In genomic region chr2:227326783-227327182, GRCh38 we compare ENCODE assay signal across 13 cellular contexts. TPM values are rescaled to one million over a fixed set of nuclear protein-coding genes. Genes with fewer than 3 reads are reported as not detected.
DNase-seq lines count a peak whose midpoint lies in the region; ATAC-seq and TF ChIP-seq lines count a peak whose summit lies in the region.
"Had no signal": no experiment of that assay in that cellular context is flagged by ENCODE, and none has a peak within 500 bp of the region (broad histone marks: within the 10 kb centered on the region; RNA-seq: fewer than 3 reads in every experiment).

No MANE protein-coding gene starts in this region.

- peak overlapping the region; percentile 95 for H3K4me3 ChIP-seq in HUES48 (ENCODE audit: low read depth, low read length)
- peak overlapping the region; percentile 91 to 95 for H3K4me3 ChIP-seq in ascending aorta

- CTCF ChIA-PET in CD4-positive, alpha-beta T cell (lab: Charles Lee), result no interaction called here

- no peak for DNase-seq in CD4-positive, alpha-beta T cell
- DNase-seq in ascending aorta (ENCODE audit: low spot score in 2 of 2) (no peak), mesothelial cell of epicardium (ENCODE audit: low spot score in 2 of 2, unreplicated experiment in 2 of 2) (no peak), mucosa of gallbladder (ENCODE audit: low spot score) (no peak), GM10266 (ENCODE audit: extremely low spot score) (no peak)
- no peak for DNase-seq in stimulated activated CD4-positive, alpha-beta T cell treated with anti-CD3 and anti-CD28 coated beads, Interleukin-4, amount 100 ng/mL, for 24 hours
- DNase-seq: activated effector memory CD4-positive, alpha-beta T cell treated with anti-CD3 and anti-CD28 coated beads, Interleukin-2, amount 50 U/mL, for 16 hours; NCI-H1930; Right ventricle myocardium superior had no signal

- H3K4me1 Mint-ChIP-seq in CD4-positive, alpha-beta T cell (ENCODE audit: low read depth), result peaks cover 62% of the 10 kb centered on the region
- H3K4me1 Mint-ChIP-seq in mesothelial cell of epicardium, result peaks cover 28% of the 10 kb centered on the region

- intact Hi-C loops in CD4-positive, alpha-beta T cell (cut with DNase I, micrococcal nuclease), result loop anchor here (5.0 to 10.0 kb wide), 3 partner anchors 191 to 532 kb away; partner anchors contain the start of genes RHBDD1 (in 2 of the 2) and IRS1 (in 1 of the 2)
- intact Hi-C loops in ascending aorta (cut with DNase I), result no loop called here

- no peaks in the 10 kb centered on the region for H3K9me3 ChIP-seq in CD4-positive, alpha-beta T cell (ENCODE audit: control insufficient read depth, low read length)
- H3K9me3 ChIP-seq in HUES48 (ENCODE audit: control insufficient read depth, insufficient read depth, low read length) (peaks cover 12% of the 10 kb centered on the region), ascending aorta (no peaks in the 10 kb centered on the region)
- H3K9me3 ChIP-seq: gastroesophageal sphincter had no signal

- H3K36me3 Mint-ChIP-seq in CD4-positive, alpha-beta T cell (ENCODE audit: low read depth), result peaks cover 47% of the 10 kb centered on the region
- peaks cover 23% of the 10 kb centered on the region for H3K36me3 Mint-ChIP-seq in mesothelial cell of epicardium

- no peak overlapping the region for H3K27ac ChIP-seq in CD4-positive, alpha-beta T cell (ENCODE audit: low read depth, low read length)
- H3K27ac ChIP-seq in HUES48 (ENCODE audit: low read depth, low read length) (no peak overlapping the region), ascending aorta (no peak overlapping the region)

- peak overlapping the region; percentile 92 for H3K27ac Mint-ChIP-seq in CD4-positive, alpha-beta T cell
- peak overlapping the region; percentile 36 for H3K27ac Mint-ChIP-seq in mesothelial cell of epicardium

- no peak for TF ChIP-seq CTCF in CD4-positive, alpha-beta T cell (IDR thresholded peaks at IDR 0.05)
- no peak for TF ChIP-seq CTCF in ascending aorta (IDR thresholded peaks at IDR 0.05)
- TF ChIP-seq CTCF in mesothelial cell of epicardium (IDR thresholded peaks at IDR 0.05; ENCODE audit: unreplicated experiment), result no peak
- no peak for TF ChIP-seq CTCF in GM10266 (IDR thresholded peaks at IDR 0.05; ENCODE audit: control insufficient read depth, insufficient read depth, low read depth, missing control alignments)

- no peaks in the 10 kb centered on the region for H3K27me3 Mint-ChIP-seq in CD4-positive, alpha-beta T cell
- no peaks in the 10 kb centered on the region for H3K27me3 Mint-ChIP-seq in mesothelial cell of epicardium (ENCODE audit: low read depth)

- peak overlapping the region; percentile 94 for H3K4me3 Mint-ChIP-seq in CD4-positive, alpha-beta T cell
- H3K4me3 Mint-ChIP-seq in mesothelial cell of epicardium, result peak overlapping the region; percentile 95

- no peaks in the 10 kb centered on the region for H3K27me3 ChIP-seq in CD4-positive, alpha-beta T cell (ENCODE audit: control insufficient read depth, insufficient read depth, low read length)
- no peaks in the 10 kb centered on the region for H3K27me3 ChIP-seq in HUES48 (ENCODE audit: control insufficient read depth, insufficient read depth, low read length)
- no peaks in the 10 kb centered on the region for H3K27me3 ChIP-seq in ascending aorta
- H3K27me3 ChIP-seq: gastroesophageal sphincter had no signal

- H3K9ac ChIP-seq in HUES48 (ENCODE audit: low read depth, low read length), result 0 out of 2 replicates have a peak overlapping the region, but pooled peaks have one; percentile 87

- peaks cover 10% of the 10 kb centered on the region for H3K36me3 ChIP-seq in HUES48 (ENCODE audit: control insufficient read depth, insufficient read depth, low read length)
- H3K36me3 ChIP-seq in ascending aorta, result peaks cover 6 to 7% of the 10 kb centered on the region in 2 donors

- no peaks in the 10 kb centered on the region for H3K9me3 Mint-ChIP-seq in CD4-positive, alpha-beta T cell
- peaks cover 20% of the 10 kb centered on the region for H3K9me3 Mint-ChIP-seq in mesothelial cell of epicardium

- H3K4me1 ChIP-seq in HUES48 (ENCODE audit: control insufficient read depth, insufficient read depth, low read length) (peaks cover 40% of the 10 kb centered on the region), ascending aorta (peaks cover 0 to 9% of the 10 kb centered on the region in 2 donors)

- ATAC-seq in CD4-positive, alpha-beta T cell (ENCODE audit: poor library complexity), result no peak
- ATAC-seq in HG02571 (IDR thresholded peaks at IDR 0.05; ENCODE audit: unreplicated experiment), result no peak
- ATAC-seq: gastroesophageal sphincter had no signal

- POLR2A ChIA-PET in CD4-positive, alpha-beta T cell (lab: Charles Lee), result no interaction called here

RNA-seq across cellular contexts. Expression of gene MFF, which starts 1.7 kb away (rescaled TPM):
- total RNA-seq in CD4-positive, alpha-beta T cell, result 10 to 100 TPM; 46.9 to 51.8 TPM
- 65.9 TPM for total RNA-seq in ascending aorta
- total RNA-seq in mesothelial cell of epicardium, result 90.2 to 93.9 TPM (median 93.3 TPM) in 3 replicates
- 70.8 TPM for total RNA-seq in mucosa of gallbladder

RNA-seq across cellular contexts. Expression of gene TM4SF20, which starts 52.3 kb away (rescaled TPM):
- not detected for total RNA-seq in CD4-positive, alpha-beta T cell
- total RNA-seq in ascending aorta (not detected), mesothelial cell of epicardium (not detected in 3 replicates), mucosa of gallbladder (not detected)
- total RNA-seq: gastroesophageal sphincter, myocyte, Right ventricle myocardium superior had no signal
